In the genomic region with DNA sequence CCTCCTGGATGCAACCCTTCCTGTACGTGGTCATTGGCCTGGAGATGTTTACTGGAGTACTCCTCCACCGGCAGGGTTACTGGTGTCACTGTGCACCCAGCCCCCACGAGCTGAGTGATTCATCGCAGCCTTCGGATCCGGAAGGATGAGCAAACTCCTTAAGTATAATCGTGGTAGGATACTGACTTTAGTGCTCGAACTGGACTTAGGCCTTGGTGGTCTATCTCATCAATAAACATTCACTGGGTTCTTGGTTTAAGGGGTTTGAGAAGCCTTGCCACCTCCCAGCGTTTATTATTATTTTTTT, we compare ENCODE assay signal across 8 cellular contexts.
DNase-seq lines count a peak whose midpoint lies in the region; ATAC-seq and TF ChIP-seq lines count a peak whose summit lies in the region.
"Not testable (repeated sequence)": the region's sequence is repeated elsewhere in the genome, so short reads cannot be mapped to it uniquely, and the experiment has no call there.

No MANE protein-coding gene starts in this region.

- not testable (repeated sequence) for H3K4me1 ChIP-seq in NT2/D1 (ENCODE audit: insufficient read depth, insufficient read length); iPS DF 6.9 (ENCODE audit: control insufficient read depth, insufficient read depth, low read length); upper lobe of right lung

- H3K27ac Mint-ChIP-seq in central memory CD8-positive, alpha-beta T cell (ENCODE audit: low read depth) = not testable (repeated sequence)

- H3K9me3 ChIP-seq in NT2/D1 (ENCODE audit: insufficient read depth, low read length); iPS DF 6.9 (ENCODE audit: control insufficient read depth, insufficient read depth, low read length); neural cell (ENCODE audit: low read length); upper lobe of right lung: not testable (repeated sequence)

- intact Hi-C loops in upper lobe of right lung (cut with DNase I) = not testable (repeated sequence)

- not testable (repeated sequence) for H3K9me3 Mint-ChIP-seq in activated T-cell treated with anti-CD3 and anti-CD28 coated beads, Interleukin-2, amount 50 U/mL, for 4 hours; central memory CD8-positive, alpha-beta T cell

- H3K4me3 ChIP-seq in NT2/D1 (ENCODE audit: insufficient read length, low read depth) (peak overlapping the region; percentile 62), iPS DF 6.9 (ENCODE audit: low read length) (peak overlapping the region; percentile 69; the same call in 1 of the 2 replicates), neural cell (ENCODE audit: low read length) (peak overlapping the region; percentile 86)
- H3K4me3 ChIP-seq in upper lobe of right lung = not testable (repeated sequence)

- H3K27ac ChIP-seq in iPS DF 6.9 (ENCODE audit: low read length); neural cell (ENCODE audit: low read length); upper lobe of right lung: not testable (repeated sequence)

- H3K27me3 ChIP-seq in NT2/D1 (ENCODE audit: insufficient read depth, insufficient read length) (peaks cover 47% of the 10 kb centered on the region), upper lobe of right lung (peaks cover 56% of the 10 kb centered on the region)
- not testable (repeated sequence) for H3K27me3 ChIP-seq in iPS DF 6.9 (ENCODE audit: control insufficient read depth, insufficient read depth, low read length); neural cell (ENCODE audit: insufficient read depth, low read depth, low read length)

- peak overlapping the region; percentile 72 for H3K4me3 Mint-ChIP-seq in activated T-cell treated with anti-CD3 and anti-CD28 coated beads, Interleukin-2, amount 50 U/mL, for 4 hours
- peak overlapping the region; percentile 69 for H3K4me3 Mint-ChIP-seq in central memory CD8-positive, alpha-beta T cell

- not testable (repeated sequence) for TF ChIP-seq RAD21 in neural cell (conservative IDR thresholded peaks at IDR 0.05)

- peak overlapping the region; percentile 39 for H3K4me2 ChIP-seq in neural cell (ENCODE audit: low read length)

- not testable (repeated sequence) for H3F3A ChIP-seq in neural cell (ENCODE audit: insufficient read depth, low read length, poor library complexity, severe bottlenecking)

- not testable (repeated sequence) for TF ChIP-seq CTCF in neural cell (IDR thresholded peaks at IDR 0.05; ENCODE audit: poor library complexity, severe bottlenecking); upper lobe of right lung (IDR thresholded peaks at IDR 0.05)

- ATAC-seq in HG03432 (IDR thresholded peaks at IDR 0.05; ENCODE audit: unreplicated experiment) (peak; percentile 10), upper lobe of right lung (peak; percentile 28)
- ATAC-seq in activated T-cell treated with anti-CD3 and anti-CD28 coated beads, Interleukin-2, amount 50 U/mL, for 4 hours; central memory CD8-positive, alpha-beta T cell (replicated peaks; ENCODE audit: extremely low read depth, poor library complexity, severe bottlenecking): not testable (repeated sequence)

- DNase-seq in EL = peak; percentile 50
- DNase-seq in NT2/D1 (ENCODE audit: low read depth, low spot score); activated T-cell treated with anti-CD3 and anti-CD28 coated beads, Interleukin-2, amount 50 U/mL, for 4 hours; central memory CD8-positive, alpha-beta T cell (ENCODE audit: low spot score in 2 of 2); iPS DF 6.9 (ENCODE audit: low read depth, low spot score); upper lobe of right lung: not testable (repeated sequence)

- peaks cover 59% of the 10 kb centered on the region for H3K27me3 Mint-ChIP-seq in activated T-cell treated with anti-CD3 and anti-CD28 coated beads, Interleukin-2, amount 50 U/mL, for 4 hours (ENCODE audit: low read depth)
- peaks cover 84% of the 10 kb centered on the region for H3K27me3 Mint-ChIP-seq in central memory CD8-positive, alpha-beta T cell

- H3K9ac ChIP-seq in NT2/D1 (ENCODE audit: insufficient read length, low read depth) = not testable (repeated sequence)
- H3K9ac ChIP-seq in neural cell (ENCODE audit: low read length) = peak overlapping the region; percentile 68

- H4K20me1 ChIP-seq in neural cell (ENCODE audit: insufficient read depth) = not testable (repeated sequence)

- no CpG with 5 or more reads among the region's 9 CpGs for WGBS in iPS DF 6.9 (ENCODE audit: insufficient coverage, insufficient read length)

- H3K36me3 Mint-ChIP-seq in activated T-cell treated with anti-CD3 and anti-CD28 coated beads, Interleukin-2, amount 50 U/mL, for 4 hours (ENCODE audit: insufficient read depth); central memory CD8-positive, alpha-beta T cell (ENCODE audit: insufficient read depth): not testable (repeated sequence)

- peaks cover 13% of the 10 kb centered on the region for H3K4me1 Mint-ChIP-seq in activated T-cell treated with anti-CD3 and anti-CD28 coated beads, Interleukin-2, amount 50 U/mL, for 4 hours (ENCODE audit: low read depth)
- H3K4me1 Mint-ChIP-seq in central memory CD8-positive, alpha-beta T cell = peaks cover 17% of the 10 kb centered on the region

- TF ChIP-seq EP300 in neural cell (conservative IDR thresholded peaks at IDR 0.05; ENCODE audit: poor library complexity, severe bottlenecking) = not testable (repeated sequence)

- H2AFZ ChIP-seq in neural cell (ENCODE audit: low read depth, low read length) = not testable (repeated sequence)

- H3K9me2 ChIP-seq in neural cell (ENCODE audit: insufficient read depth, low read length) = not testable (repeated sequence)

- not testable (repeated sequence) for H3K36me3 ChIP-seq in NT2/D1 (ENCODE audit: insufficient read depth, insufficient read length, low read length); iPS DF 6.9 (ENCODE audit: control insufficient read depth, insufficient read depth, low read length); neural cell (ENCODE audit: insufficient read depth, low read length); upper lobe of right lung

- not testable (repeated sequence) for H3K79me2 ChIP-seq in neural cell (replicated peaks; ENCODE audit: insufficient read depth, low read length)
